In the genomic region with DNA sequence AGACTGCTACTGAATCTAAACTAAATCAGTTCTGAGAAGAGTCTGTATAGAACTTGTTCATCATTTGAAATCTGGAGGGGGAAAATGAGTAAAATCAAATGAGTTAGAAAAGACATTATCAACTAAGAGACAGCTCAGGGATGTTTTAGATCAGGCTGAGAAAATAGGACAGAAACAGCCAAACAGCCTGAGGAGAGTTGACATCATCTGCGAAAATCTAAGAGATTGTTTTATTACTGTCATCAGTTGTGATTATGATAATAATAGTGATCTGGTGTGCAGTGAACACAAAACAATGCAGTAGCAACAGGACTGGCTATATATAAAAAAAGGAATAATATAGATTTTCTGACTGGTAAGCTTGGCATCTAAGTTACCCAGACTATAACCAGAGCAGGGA, we compare ENCODE assay signal across 1 cellular context.
TF ChIP-seq lines count a peak whose summit lies in the region.

No MANE protein-coding gene starts in this region.

TF ChIP-seq in GM23338, 12 proteins besides CTCF, POLR2A, EP300 and RAD21 (continued from another document):
- TF ChIP-seq, protein P1, sequence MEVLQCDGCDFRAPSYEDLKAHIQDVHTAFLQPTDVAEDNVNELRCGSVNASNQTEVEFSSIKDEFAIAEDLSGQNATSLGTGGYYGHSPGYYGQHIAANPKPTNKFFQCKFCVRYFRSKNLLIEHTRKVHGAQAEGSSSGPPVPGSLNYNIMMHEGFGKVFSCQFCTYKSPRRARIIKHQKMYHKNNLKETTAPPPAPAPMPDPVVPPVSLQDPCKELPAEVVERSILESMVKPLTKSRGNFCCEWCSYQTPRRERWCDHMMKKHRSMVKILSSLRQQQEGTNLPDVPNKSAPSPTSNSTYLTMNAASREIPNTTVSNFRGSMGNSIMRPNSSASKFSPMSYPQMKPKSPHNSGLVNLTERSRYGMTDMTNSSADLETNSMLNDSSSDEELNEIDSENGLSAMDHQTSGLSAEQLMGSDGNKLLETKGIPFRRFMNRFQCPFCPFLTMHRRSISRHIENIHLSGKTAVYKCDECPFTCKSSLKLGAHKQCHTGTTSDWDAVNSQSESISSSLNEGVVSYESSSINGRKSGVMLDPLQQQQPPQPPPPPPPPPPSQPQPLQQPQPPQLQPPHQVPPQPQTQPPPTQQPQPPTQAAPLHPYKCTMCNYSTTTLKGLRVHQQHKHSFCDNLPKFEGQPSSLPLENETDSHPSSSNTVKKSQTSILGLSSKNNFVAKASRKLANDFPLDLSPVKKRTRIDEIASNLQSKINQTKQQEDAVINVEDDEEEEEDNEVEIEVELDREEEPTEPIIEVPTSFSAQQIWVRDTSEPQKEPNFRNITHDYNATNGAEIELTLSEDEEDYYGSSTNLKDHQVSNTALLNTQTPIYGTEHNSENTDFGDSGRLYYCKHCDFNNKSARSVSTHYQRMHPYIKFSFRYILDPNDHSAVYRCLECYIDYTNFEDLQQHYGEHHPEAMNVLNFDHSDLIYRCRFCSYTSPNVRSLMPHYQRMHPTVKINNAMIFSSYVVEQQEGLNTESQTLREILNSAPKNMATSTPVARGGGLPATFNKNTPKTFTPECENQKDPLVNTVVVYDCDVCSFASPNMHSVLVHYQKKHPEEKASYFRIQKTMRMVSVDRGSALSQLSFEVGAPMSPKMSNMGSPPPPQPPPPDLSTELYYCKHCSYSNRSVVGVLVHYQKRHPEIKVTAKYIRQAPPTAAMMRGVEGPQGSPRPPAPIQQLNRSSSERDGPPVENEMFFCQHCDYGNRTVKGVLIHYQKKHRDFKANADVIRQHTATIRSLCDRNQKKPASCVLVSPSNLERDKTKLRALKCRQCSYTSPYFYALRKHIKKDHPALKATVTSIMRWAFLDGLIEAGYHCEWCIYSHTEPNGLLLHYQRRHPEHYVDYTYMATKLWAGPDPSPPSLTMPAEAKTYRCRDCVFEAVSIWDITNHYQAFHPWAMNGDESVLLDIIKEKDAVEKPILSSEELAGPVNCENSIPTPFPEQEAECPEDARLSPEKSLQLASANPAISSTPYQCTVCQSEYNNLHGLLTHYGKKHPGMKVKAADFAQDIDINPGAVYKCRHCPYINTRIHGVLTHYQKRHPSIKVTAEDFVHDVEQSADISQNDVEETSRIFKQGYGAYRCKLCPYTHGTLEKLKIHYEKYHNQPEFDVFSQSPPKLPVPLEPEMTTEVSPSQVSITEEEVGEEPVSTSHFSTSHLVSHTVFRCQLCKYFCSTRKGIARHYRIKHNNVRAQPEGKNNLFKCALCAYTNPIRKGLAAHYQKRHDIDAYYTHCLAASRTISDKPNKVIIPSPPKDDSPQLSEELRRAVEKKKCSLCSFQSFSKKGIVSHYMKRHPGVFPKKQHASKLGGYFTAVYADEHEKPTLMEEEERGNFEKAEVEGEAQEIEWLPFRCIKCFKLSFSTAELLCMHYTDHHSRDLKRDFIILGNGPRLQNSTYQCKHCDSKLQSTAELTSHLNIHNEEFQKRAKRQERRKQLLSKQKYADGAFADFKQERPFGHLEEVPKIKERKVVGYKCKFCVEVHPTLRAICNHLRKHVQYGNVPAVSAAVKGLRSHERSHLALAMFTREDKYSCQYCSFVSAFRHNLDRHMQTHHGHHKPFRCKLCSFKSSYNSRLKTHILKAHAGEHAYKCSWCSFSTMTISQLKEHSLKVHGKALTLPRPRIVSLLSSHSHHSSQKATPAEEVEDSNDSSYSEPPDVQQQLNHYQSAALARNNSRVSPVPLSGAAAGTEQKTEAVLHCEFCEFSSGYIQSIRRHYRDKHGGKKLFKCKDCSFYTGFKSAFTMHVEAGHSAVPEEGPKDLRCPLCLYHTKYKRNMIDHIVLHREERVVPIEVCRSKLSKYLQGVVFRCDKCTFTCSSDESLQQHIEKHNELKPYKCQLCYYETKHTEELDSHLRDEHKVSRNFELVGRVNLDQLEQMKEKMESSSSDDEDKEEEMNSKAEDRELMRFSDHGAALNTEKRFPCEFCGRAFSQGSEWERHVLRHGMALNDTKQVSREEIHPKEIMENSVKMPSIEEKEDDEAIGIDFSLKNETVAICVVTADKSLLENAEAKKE (CRISPR knock-in tag; IDR thresholded peaks at IDR 0.05), result no peak
- no peak for TF ChIP-seq EZH2phosphoT487 (IDR thresholded peaks at IDR 0.05; ENCODE audit: unreplicated experiment)
